Comparison of ENCODE assay signal across 10 cellular contexts in the genomic region with DNA sequence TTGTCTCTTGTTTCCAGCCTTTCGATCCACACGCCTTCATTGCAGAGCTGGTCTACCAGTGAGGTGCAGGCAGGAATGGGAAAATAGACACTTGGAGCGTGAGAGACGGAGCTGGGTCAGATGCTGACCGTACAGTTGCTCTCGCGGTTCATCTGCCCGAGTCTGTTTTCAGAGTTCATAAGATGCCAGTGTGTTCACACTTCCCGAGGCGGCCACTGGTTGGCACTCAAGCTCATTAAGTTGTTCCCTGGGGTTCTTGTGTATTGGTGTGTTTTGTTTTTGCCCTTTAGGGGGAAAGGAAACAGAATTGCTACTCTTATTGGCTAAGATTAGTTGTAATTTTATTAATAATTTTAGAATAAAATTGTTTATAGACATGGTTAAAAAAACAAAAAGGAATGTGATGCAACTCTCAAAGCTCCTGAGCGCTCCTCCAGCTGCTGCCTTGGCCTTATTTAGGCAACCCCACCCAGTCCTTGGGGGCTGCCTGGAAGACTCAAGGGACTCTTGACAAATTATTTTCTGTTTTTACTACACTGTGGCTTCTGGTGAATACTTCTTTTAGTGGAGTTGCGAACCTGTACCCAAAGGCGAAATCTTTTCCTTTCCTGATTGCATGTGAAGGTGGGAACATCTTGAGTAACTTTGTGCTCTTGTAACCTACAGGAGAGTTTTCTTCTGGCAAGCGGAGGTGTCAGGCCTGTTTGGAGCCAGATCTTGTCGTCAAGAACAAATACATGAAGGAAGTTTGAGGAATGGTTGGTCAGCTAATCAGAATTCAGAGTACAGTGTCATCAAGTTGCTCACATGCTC.
DNase-seq lines count a peak whose midpoint lies in the region; ATAC-seq and TF ChIP-seq lines count a peak whose summit lies in the region.
"Had no signal": no experiment of that assay in that cellular context is flagged by ENCODE, and none has a peak within 500 bp of the region (broad histone marks: within the 10 kb centered on the region; RNA-seq: fewer than 3 reads in every experiment).

No MANE protein-coding gene starts in this region.

- peaks cover 4% of the 10 kb centered on the region for H3K36me3 Mint-ChIP-seq in T-helper 17 cell (ENCODE audit: low read depth)

- ATAC-seq in Panc1 (peak; percentile 72; the same call in 1 of the 2 replicates), T-helper 17 cell (no peak), HG03469 (IDR thresholded peaks at IDR 0.05; ENCODE audit: unreplicated experiment) (no peak)

- H3K27ac ChIP-seq in Panc1 (ENCODE audit: low read length): no peak overlapping the region

- no peaks in the 10 kb centered on the region for H3K4me1 ChIP-seq in Panc1 (ENCODE audit: control insufficient read depth, insufficient read depth, low read length)

- H3K4me3 Mint-ChIP-seq in T-helper 17 cell: no peak overlapping the region

- CTCF ChIA-PET in Panc1 (lab: Charles Lee): interaction anchor here (0.5 to 1.1 kb wide), 3 partner anchors 419 to 1093 kb away, joined by 4 to 9 read pairs (median 6); no protein-coding TSS in a partner anchor

- H3K4me1 Mint-ChIP-seq in T-helper 17 cell: peaks cover 9% of the 10 kb centered on the region

- intact Hi-C loops in Panc1 (cut with micrococcal nuclease; ENCODE audit: unreplicated experiment): no loop called here

- peaks cover 5% of the 10 kb centered on the region; the same call in 1 of the 2 replicates for H3K27me3 ChIP-seq in Panc1 (ENCODE audit: control insufficient read depth, insufficient read depth, low read length)

- POLR2A ChIA-PET in Panc1 (lab: Charles Lee): interaction anchor here (0.6 kb wide), 2 partner anchors 289 to 905 kb away, joined by 3 to 12 read pairs; no protein-coding TSS in a partner anchor

- no peak overlapping the region for H3K27ac Mint-ChIP-seq in T-helper 17 cell

- BruUV-seq in Panc1 (replicated peaks; lab: Mats Ljungman, UMichigan): no TSS peak

- no peaks in the 10 kb centered on the region for H3K9me3 ChIP-seq in Panc1 (ENCODE audit: control insufficient read depth, insufficient read depth, low read depth, low read length)
- no peaks in the 10 kb centered on the region for H3K9me3 ChIP-seq in T-helper 17 cell (ENCODE audit: control insufficient read depth, low read length, poor library complexity, severe bottlenecking)

- in situ Hi-C loops in Panc1 (cut with HindIII; ENCODE audit: low pct_unique_long_range_greater_than_20kb, low sequenced_read_pairs): no loop called here

- DNase-seq in NCI-H1436 (lab: John Stamatoyannopoulos, UW) (peak; percentile 3), NCI-H1436 treated with DMSO at 0.1 percent for 48 hours (lab: John Stamatoyannopoulos, UW) (no peak), Panc1 (ENCODE audit: low read depth, low spot score) (no peak), globus pallidus (ENCODE audit: low spot score) (peak; percentile 16), putamen (ENCODE audit: low spot score) (peak; percentile 15), T-helper 17 cell (no peak), midbrain (lab: John Stamatoyannopoulos, UW) (no peak)
- DNase-seq: activated T-cell treated with anti-CD3 and anti-CD28 coated beads, Interleukin-2, amount 50 U/mL, for 48 hours; stimulated activated CD4-positive, alpha-beta T cell treated with anti-CD3 and anti-CD28 coated beads, Interleukin-1b, Interleukin-23, amount 100 ng/mL, for 48 hours had no signal

- TF ChIP-seq CTCF in Panc1 (IDR thresholded peaks at IDR 0.05): peak; percentile 62

- no peak overlapping the region for H3K4me3 ChIP-seq in Panc1 (ENCODE audit: low read depth in 2 of 2, low read length in 2 of 2)

- H3K36me3 ChIP-seq in Panc1 (ENCODE audit: control insufficient read depth, insufficient read depth, low read length): no peaks in the 10 kb centered on the region

- peaks cover 82% of the 10 kb centered on the region for H3K27me3 Mint-ChIP-seq in T-helper 17 cell

Comparison
In these comparisons a context has a peak if more than half of its experiments do, and no peak if none do; other contexts are left out.
1. DNase-seq: peak in NCI-H1436 (single experiment), globus pallidus (single experiment) and putamen (single experiment); none in NCI-H1436 treated with DMSO at 0.1 percent for 48 hours (single experiment), Panc1 (single experiment), T-helper 17 cell (0 of 3) and midbrain (single experiment).